ENCODE assay signal across 20 cellular contexts in genomic region chr6:4295789-4296165, GRCh38.
A peak's percentile ranks its signal among the peaks of the same experiment; 100 is the strongest.
DNase-seq lines count a peak whose midpoint lies in the region; ATAC-seq, FAIRE-seq and TF ChIP-seq lines count a peak whose summit lies in the region.
"Had no signal": no experiment of that assay in that cellular context is flagged by ENCODE, and none has a peak within 500 bp of the region (broad histone marks: within the 10 kb centered on the region; RNA-seq: fewer than 3 reads in every experiment).

No MANE protein-coding gene starts in this region.

- H3K27me3 ChIP-seq in bronchial epithelial cell (ENCODE audit: control insufficient read depth, insufficient read depth, low read length): no peaks in the 10 kb centered on the region
- H3K27me3 ChIP-seq in esophagus muscularis mucosa: no peaks in the 10 kb centered on the region
- H3K27me3 ChIP-seq: BLaER1 treated with 17β-estradiol and CSF1 and Interleukin-3, amounts not matched to agents 10 nM and 100 nM had no signal

- no peak for TF ChIP-seq EP300 in esophagus muscularis mucosa (IDR thresholded peaks at IDR 0.05)

- H3K4me3 ChIP-seq in bronchial epithelial cell (ENCODE audit: low read depth, low read length): no peak overlapping the region
- no peak overlapping the region for H3K4me3 ChIP-seq in epithelial cell of esophagus (ENCODE audit: low read length)
- H3K4me3 ChIP-seq in esophagus muscularis mucosa: no peak overlapping the region
- H3K4me3 ChIP-seq: A549; BLaER1 treated with 17β-estradiol and CSF1 and Interleukin-3, amounts not matched to agents 10 nM and 100 nM had no signal

- 89% methylated on average over 2 of the region's 2 CpGs for WGBS in esophagus muscularis mucosa

- no peak for TF ChIP-seq POLR2A in esophagus muscularis mucosa (IDR thresholded peaks at IDR 0.05; ENCODE audit: low read depth)

- FAIRE-seq in bronchial epithelial cell (lab: Jason Lieb, UNC): no peak
- FAIRE-seq: A549, D721Med, G401.6, GM12891, GM19239 had no signal

- H3K36me3 ChIP-seq in bronchial epithelial cell (ENCODE audit: control insufficient read depth, insufficient read depth, low read length) (no peaks in the 10 kb centered on the region), esophagus muscularis mucosa (no peaks in the 10 kb centered on the region)
- H3K36me3 ChIP-seq: BLaER1 treated with 17β-estradiol and CSF1 and Interleukin-3, amounts not matched to agents 10 nM and 100 nM had no signal

- no peak for ATAC-seq in HG02870 (IDR thresholded peaks at IDR 0.05; ENCODE audit: unreplicated experiment)
- ATAC-seq: A549; CD8-positive, alpha-beta T cell had no signal

- TF ChIP-seq CTCF in bronchial epithelial cell (IDR thresholded peaks at IDR 0.05; ENCODE audit: insufficient read depth, low read length, severe bottlenecking) (no peak), epithelial cell of esophagus (IDR thresholded peaks at IDR 0.05; ENCODE audit: insufficient read depth, low read depth, low read length, missing control alignments) (no peak), esophagus muscularis mucosa (IDR thresholded peaks at IDR 0.05) (no peak)

- intact Hi-C loops in esophagus muscularis mucosa (cut with DNase I): no loop called here

- H3K9me3 ChIP-seq in esophagus muscularis mucosa: peaks cover 0 to 6% (median 0%) of the 10 kb centered on the region in 4 donors
- H3K9me3 ChIP-seq: Caco-2 had no signal

- H3K27ac ChIP-seq in esophagus muscularis mucosa (replicated peaks in 1 of 4): no peak overlapping the region
- H3K27ac ChIP-seq: 22Rv1; A549; BLaER1 treated with 17β-estradiol and CSF1 and Interleukin-3, amounts not matched to agents 10 nM and 100 nM; C4-2B had no signal

- peak; percentile 25 for DNase-seq in bronchial epithelial cell (ENCODE audit: low read depth)
- DNase-seq in epithelial cell of esophagus (ENCODE audit: low read depth): peak; percentile 84
- DNase-seq in esophagus muscularis mucosa (ENCODE audit: extremely low spot score): peak; percentile 60
- DNase-seq in mucosa of gallbladder (ENCODE audit: low spot score): no peak
- DNase-seq: AML-193; Caco-2; Calu3; CD4-positive, alpha-beta T cell; CD8-positive, alpha-beta T cell; DMS79 treated with DMSO at 0.1 percent for 48 hours; GF-D8 had no signal

- H3K4me1 ChIP-seq in esophagus muscularis mucosa: no peaks in the 10 kb centered on the region
- H3K4me1 ChIP-seq: Caco-2 had no signal
